Comparison of ENCODE assay signal across 8 cellular contexts in the genomic region with DNA sequence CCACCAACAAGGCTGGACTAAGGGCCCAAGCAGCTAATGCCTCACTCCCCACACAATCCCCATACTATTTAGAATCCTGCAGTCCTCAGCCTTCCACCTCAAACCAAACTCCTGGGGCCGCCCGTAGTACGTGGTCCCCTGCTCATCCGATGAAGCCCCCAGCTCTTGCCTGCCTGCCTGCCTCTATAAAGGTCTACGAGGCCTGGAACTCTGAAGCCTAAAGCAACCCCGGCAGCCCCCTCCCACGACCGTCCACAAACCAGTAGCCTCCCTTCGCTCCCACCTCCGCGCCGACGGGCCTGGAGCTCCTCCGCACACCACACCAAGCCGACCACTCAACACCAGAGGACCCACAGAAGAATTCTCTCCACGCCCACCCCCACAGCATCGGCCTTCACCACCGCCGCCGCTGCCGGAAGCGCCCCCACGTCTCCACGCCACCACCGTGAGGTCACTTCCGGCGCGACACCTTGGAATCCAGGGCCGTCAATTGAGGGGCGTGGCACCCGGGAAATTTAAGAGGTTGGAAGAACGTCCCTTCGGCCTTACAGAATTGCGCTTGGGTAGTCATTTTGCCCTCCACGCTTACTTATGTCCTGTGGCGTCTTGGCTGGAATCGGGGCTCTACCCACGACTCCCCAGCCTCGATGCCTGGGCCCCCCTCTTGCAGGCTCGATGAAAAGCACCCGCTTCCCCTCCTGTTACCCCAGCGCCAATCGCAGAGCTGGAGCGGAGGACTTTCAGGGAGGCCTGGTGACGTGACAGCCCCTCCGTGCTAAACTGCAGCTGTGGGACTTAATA. TPM values are rescaled to one million over a fixed set of nuclear protein-coding genes. Genes with fewer than 3 reads are reported as not detected.
A peak's percentile ranks its signal among the peaks of the same experiment; 100 is the strongest.
DNase-seq lines count a peak whose midpoint lies in the region; ATAC-seq, FAIRE-seq and TF ChIP-seq lines count a peak whose summit lies in the region.

A gene with protein sequence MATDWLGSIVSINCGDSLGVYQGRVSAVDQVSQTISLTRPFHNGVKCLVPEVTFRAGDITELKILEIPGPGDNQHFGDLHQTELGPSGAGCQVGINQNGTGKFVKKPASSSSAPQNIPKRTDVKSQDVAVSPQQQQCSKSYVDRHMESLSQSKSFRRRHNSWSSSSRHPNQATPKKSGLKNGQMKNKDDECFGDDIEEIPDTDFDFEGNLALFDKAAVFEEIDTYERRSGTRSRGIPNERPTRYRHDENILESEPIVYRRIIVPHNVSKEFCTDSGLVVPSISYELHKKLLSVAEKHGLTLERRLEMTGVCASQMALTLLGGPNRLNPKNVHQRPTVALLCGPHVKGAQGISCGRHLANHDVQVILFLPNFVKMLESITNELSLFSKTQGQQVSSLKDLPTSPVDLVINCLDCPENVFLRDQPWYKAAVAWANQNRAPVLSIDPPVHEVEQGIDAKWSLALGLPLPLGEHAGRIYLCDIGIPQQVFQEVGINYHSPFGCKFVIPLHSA (minus strand): TSS at position 428 of the 801 bp plus-strand sequence. CDS start 20,900 bp downstream, outside the sequence.

- TF ChIP-seq CTCF in DND-41 (IDR thresholded peaks at IDR 0.05; ENCODE audit: borderline replicate concordance, extremely low read depth, low read length, poor library complexity, severe bottlenecking), result no peak
- no peak for TF ChIP-seq CTCF in glutamatergic neuron (IDR thresholded peaks at IDR 0.05; ENCODE audit: partially characterized antibody, unreplicated experiment)
- no peak for TF ChIP-seq CTCF in osteoblast (IDR thresholded peaks at IDR 0.05; ENCODE audit: extremely low read depth, low read depth, low read length)
- no peak for TF ChIP-seq CTCF in testis (IDR thresholded peaks at IDR 0.05)

- H3K4me3 Mint-ChIP-seq in activated naive CD8-positive, alpha-beta T cell, result peak within 1 kb of the TSS; percentile 100
- peak within 1 kb of the TSS; percentile 100 for H3K4me3 Mint-ChIP-seq in glutamatergic neuron (ENCODE audit: unreplicated experiment)

- peaks cover 52% of the 10 kb centered on the region for H3K79me2 ChIP-seq in DND-41 (ENCODE audit: insufficient read depth, low read length)
- peaks cover 56% of the 10 kb centered on the region for H3K79me2 ChIP-seq in osteoblast (ENCODE audit: insufficient read depth, low read length)

- 0% methylated on average over 5 to 46 of the region's 46 CpGs for WGBS in testis, 2 donors

- peaks cover 36% of the 10 kb centered on the region for H3K4me1 ChIP-seq in DND-41 (ENCODE audit: insufficient read depth, low read length)
- H3K4me1 ChIP-seq in osteoblast (ENCODE audit: insufficient read depth, low read length), result peaks cover 17% of the 10 kb centered on the region
- peaks cover 3% of the 10 kb centered on the region for H3K4me1 ChIP-seq in testis

- ATAC-seq in DND-41 (ENCODE audit: insufficient read depth, low read depth), result peak; percentile 91

- H3K4me3 ChIP-seq in DND-41 (ENCODE audit: low read depth in 1 of 2, low read length in 2 of 2) (peak within 1 kb of the TSS; percentile 67 to 81), osteoblast (ENCODE audit: insufficient read depth, low read length) (peak within 1 kb of the TSS; percentile 84), testis (peak within 1 kb of the TSS; percentile 91 to 92)

- TF ChIP-seq POLR2A in H54 (IDR thresholded peaks at IDR 0.05; ENCODE audit: low read depth, low read length), result peak; percentile 71
- no peak for TF ChIP-seq POLR2A in testis (IDR thresholded peaks at IDR 0.05)

- H3K27ac ChIP-seq in DND-41 (ENCODE audit: low read length), result peak within 1 kb of the TSS; percentile 82
- peak within 1 kb of the TSS; percentile 80 for H3K27ac ChIP-seq in osteoblast (ENCODE audit: low read depth, low read length)
- H3K27ac ChIP-seq in testis, result peak within 1 kb of the TSS; percentile 87 to 89

- no peaks in the 10 kb centered on the region for H3K9me3 ChIP-seq in DND-41 (ENCODE audit: insufficient read depth, low read length, severe bottlenecking)
- no peaks in the 10 kb centered on the region for H3K9me3 ChIP-seq in osteoblast (ENCODE audit: low read depth, low read length)
- H3K9me3 ChIP-seq in testis, result no peaks in the 10 kb centered on the region

- H3K36me3 ChIP-seq in DND-41 (ENCODE audit: insufficient read depth, low read length) (peaks cover under 1% of the 10 kb centered on the region; the same call in 1 of the 2 replicates), osteoblast (ENCODE audit: insufficient read depth, low read length) (no peaks in the 10 kb centered on the region), testis (ENCODE audit: low read depth, missing control alignments) (no peaks in the 10 kb centered on the region)

- no peaks in the 10 kb centered on the region for H3K27me3 Mint-ChIP-seq in activated naive CD8-positive, alpha-beta T cell
- H3K27me3 Mint-ChIP-seq in glutamatergic neuron (ENCODE audit: unreplicated experiment), result peaks cover 3% of the 10 kb centered on the region

- DNase-seq in DND-41 (peak; percentile 84), H54 (ENCODE audit: insufficient read length, low spot score) (peak; percentile 42), NAMALWA (ENCODE audit: low spot score) (peak; percentile 94), SKM-1 treated with dmso at 0.1 percent for 144 hours (lab: John Stamatoyannopoulos, UW; ENCODE audit: unreplicated experiment) (peak; percentile 58), glutamatergic neuron (peak; percentile 93), osteoblast (ENCODE audit: insufficient read length, low spot score, missing footprints) (peak; percentile 92), testis (peak; percentile 96)

- intact Hi-C loops in testis (cut with DNase I; ENCODE audit: low total_unique reads), result no loop called here

- peaks cover 40% of the 10 kb centered on the region for H3K4me1 Mint-ChIP-seq in activated naive CD8-positive, alpha-beta T cell (ENCODE audit: low read depth)
- peaks cover 18% of the 10 kb centered on the region for H3K4me1 Mint-ChIP-seq in glutamatergic neuron (ENCODE audit: low read depth, unreplicated experiment)

- H2AFZ ChIP-seq in DND-41 (ENCODE audit: low read depth, low read length) (peak within 1 kb of the TSS; percentile 92), osteoblast (ENCODE audit: low read length) (peak within 1 kb of the TSS; percentile 99)

- FAIRE-seq in H54 (lab: Jason Lieb, UNC), result no peak

- no peaks in the 10 kb centered on the region for H3K9me3 Mint-ChIP-seq in activated naive CD8-positive, alpha-beta T cell (ENCODE audit: low read depth)
- H3K9me3 Mint-ChIP-seq in glutamatergic neuron (ENCODE audit: unreplicated experiment), result peaks cover 5% of the 10 kb centered on the region

- H3K4me2 ChIP-seq in DND-41 (ENCODE audit: insufficient read depth, low read length) (peak within 1 kb of the TSS; percentile 93), osteoblast (ENCODE audit: insufficient read depth, low read length) (peak within 1 kb of the TSS; percentile 99)

- H3K36me3 Mint-ChIP-seq in activated naive CD8-positive, alpha-beta T cell, result no peaks in the 10 kb centered on the region
- H3K36me3 Mint-ChIP-seq in glutamatergic neuron (ENCODE audit: unreplicated experiment), result no peaks in the 10 kb centered on the region

- H3K27me3 ChIP-seq in DND-41 (ENCODE audit: insufficient read depth, low read length, poor library complexity) (no peaks in the 10 kb centered on the region), osteoblast (ENCODE audit: insufficient read depth, low read length) (no peaks in the 10 kb centered on the region), testis (no peaks in the 10 kb centered on the region)

- peak within 1 kb of the TSS; percentile 82 for H3K9ac ChIP-seq in DND-41 (ENCODE audit: low read depth, low read length)

- peak within 1 kb of the TSS; percentile 99 for H3K27ac Mint-ChIP-seq in activated naive CD8-positive, alpha-beta T cell
- H3K27ac Mint-ChIP-seq in glutamatergic neuron (ENCODE audit: unreplicated experiment), result peak within 1 kb of the TSS; percentile 99

- H4K20me1 ChIP-seq in DND-41 (ENCODE audit: insufficient read depth, low read length) (no peaks in the 10 kb centered on the region), osteoblast (ENCODE audit: insufficient read depth, low read length) (peaks cover 3% of the 10 kb centered on the region)

RNA-seq across cellular contexts. Expression of the gene that starts here (rescaled TPM):
- 66.0 TPM for total RNA-seq in glutamatergic neuron (ENCODE audit: unreplicated experiment)
- total RNA-seq in osteoblast, result 9.8 and 11.2 TPM in 2 replicates
- 10 to 100 TPM; 53.8 to 56.5 TPM for total RNA-seq in testis
- 96.0 TPM for polyA plus RNA-seq in testis (ENCODE audit: insufficient read depth, low read depth, low replicate concordance)

Comparison
In these comparisons a context has a peak if more than half of its experiments do, and no peak if none do; other contexts are left out.
1. Peak in every context shown above with its lines: DNase-seq, ATAC-seq, H3K4me3 ChIP-seq and H3K27ac ChIP-seq.
2. DNase-seq: peak in every context shown above with its lines; median percentile 96 in testis; 94 in NAMALWA; 93 in glutamatergic neuron; 92 in osteoblast; 84 in DND-41; 58 in SKM-1 treated with dmso at 0.1 percent for 144 hours; 42 in H54.